14 cellular contexts compared by ENCODE assay signal in the genomic region with DNA sequence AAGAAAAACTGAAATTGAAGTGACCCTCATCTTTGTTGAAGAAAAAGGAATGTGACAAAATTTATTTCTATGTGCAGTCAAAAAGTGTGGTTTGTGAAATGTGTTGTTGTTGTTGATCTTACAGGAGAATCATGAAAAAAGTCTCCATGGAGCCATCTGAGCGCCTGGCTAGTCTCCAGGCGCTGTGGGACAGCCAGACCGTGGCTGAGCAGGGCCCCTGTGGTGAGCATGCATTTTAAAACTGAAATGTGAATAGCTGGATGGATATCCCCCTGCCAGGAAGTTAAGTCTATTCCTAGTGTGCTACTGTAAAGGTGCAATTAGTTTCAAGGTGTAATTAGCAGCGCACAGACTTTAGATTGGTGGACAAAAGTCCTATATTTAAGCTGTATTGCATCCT.
DNase-seq lines count a peak whose midpoint lies in the region; ATAC-seq and TF ChIP-seq lines count a peak whose summit lies in the region.
"Had no signal": no experiment of that assay in that cellular context is flagged by ENCODE, and none has a peak within 500 bp of the region (broad histone marks: within the 10 kb centered on the region; RNA-seq: fewer than 3 reads in every experiment).

No MANE protein-coding gene starts in this region.

- H3K27me3 Mint-ChIP-seq in dendritic cell treated with granulocyte-macrophage colony-stimulating factor and Interleukin-4, amounts not matched to agents 40 ng/mL and 50 ng/mL, for 4 days = no peaks in the 10 kb centered on the region
- H3K27me3 Mint-ChIP-seq in Caco-2 (ENCODE audit: insufficient read depth, unreplicated experiment) = no peaks in the 10 kb centered on the region

- ATAC-seq in left ventricle myocardium superior = no peak
- ATAC-seq: right lobe of liver had no signal

- WGBS in thyroid gland, 2 donors = 66 to 69% methylated on average over 4 of the region's 4 CpGs

- H3K36me3 ChIP-seq in right atrium auricular region (no peaks in the 10 kb centered on the region), thyroid gland (no peaks in the 10 kb centered on the region), Caco-2 (ENCODE audit: control insufficient read depth, insufficient read depth, low read length) (no peaks in the 10 kb centered on the region)
- H3K36me3 ChIP-seq: adrenal gland, right lobe of liver had no signal

- H3K4me3 ChIP-seq in right atrium auricular region = no peak overlapping the region
- H3K4me3 ChIP-seq in thyroid gland (replicated peaks in 1 of 3) = no peak overlapping the region
- H3K4me3 ChIP-seq in Caco-2 (ENCODE audit: low read depth, low read length) = no peak overlapping the region
- H3K4me3 ChIP-seq: adrenal gland, right lobe of liver, tibial artery had no signal

- H3K27me3 ChIP-seq in right atrium auricular region = no peaks in the 10 kb centered on the region
- no peaks in the 10 kb centered on the region for H3K27me3 ChIP-seq in thyroid gland
- H3K27me3 ChIP-seq in Caco-2 (replicated peaks; ENCODE audit: control insufficient read depth, insufficient read depth, low read length) = no peaks in the 10 kb centered on the region
- H3K27me3 ChIP-seq: adrenal gland, right lobe of liver, tibial artery had no signal

- H3K36me3 Mint-ChIP-seq in dendritic cell treated with granulocyte-macrophage colony-stimulating factor and Interleukin-4, amounts not matched to agents 40 ng/mL and 50 ng/mL, for 4 days (ENCODE audit: low read depth) = peaks cover 73% of the 10 kb centered on the region
- H3K36me3 Mint-ChIP-seq in Caco-2 (ENCODE audit: insufficient read depth, unreplicated experiment) = no peaks in the 10 kb centered on the region

- H3K4me3 Mint-ChIP-seq in dendritic cell treated with granulocyte-macrophage colony-stimulating factor and Interleukin-4, amounts not matched to agents 40 ng/mL and 50 ng/mL, for 4 days = peak overlapping the region; percentile 79
- no peak overlapping the region for H3K4me3 Mint-ChIP-seq in Caco-2 (ENCODE audit: unreplicated experiment)

- intact Hi-C loops in left ventricle myocardium superior (cut with micrococcal nuclease) (no loop called here), thyroid gland (cut with DNase I) (no loop called here), Caco-2 (cut with micrococcal nuclease; ENCODE audit: unreplicated experiment) (no loop called here)
- intact Hi-C loops in dendritic cell treated with granulocyte-macrophage colony-stimulating factor and Interleukin-4, amounts not matched to agents 40 ng/mL and 50 ng/mL, for 4 days (cut with micrococcal nuclease) = no loop called here

- TF ChIP-seq POLR2A in thyroid gland (IDR thresholded peaks at IDR 0.05) = no peak

- H3K4me1 ChIP-seq in right atrium auricular region = no peaks in the 10 kb centered on the region
- H3K4me1 ChIP-seq in thyroid gland = no peaks in the 10 kb centered on the region
- H3K4me1 ChIP-seq in Caco-2 = 0 out of 2 replicates have a peak, but pooled peaks cover 5% of the 10 kb centered on the region
- H3K4me1 ChIP-seq: adrenal gland, right lobe of liver had no signal

- H3K27ac ChIP-seq in right atrium auricular region = no peak overlapping the region
- no peak overlapping the region for H3K27ac ChIP-seq in thyroid gland
- H3K27ac ChIP-seq: adrenal gland, right lobe of liver, tibial artery had no signal

- POLR2A ChIA-PET in Caco-2 (lab: Charles Lee) = no interaction called here

- no peak for TF ChIP-seq CTCF in right atrium auricular region (IDR thresholded peaks at IDR 0.05)
- no peak for TF ChIP-seq CTCF in thyroid gland (IDR thresholded peaks at IDR 0.05)
- no peak for TF ChIP-seq CTCF in Caco-2 (IDR thresholded peaks at IDR 0.05; ENCODE audit: insufficient read depth in 1 of 2, low read depth in 1 of 2, low read length in 1 of 2, severe bottlenecking in 1 of 2, unreplicated experiment in 1 of 2)

- peak overlapping the region; percentile 58 for H3K27ac Mint-ChIP-seq in dendritic cell treated with granulocyte-macrophage colony-stimulating factor and Interleukin-4, amounts not matched to agents 40 ng/mL and 50 ng/mL, for 4 days
- H3K27ac Mint-ChIP-seq in Caco-2 (ENCODE audit: unreplicated experiment) = no peak overlapping the region

- H3K9me3 ChIP-seq in right atrium auricular region (peaks cover 0 to 5% of the 10 kb centered on the region in 2 donors), thyroid gland (no peaks in the 10 kb centered on the region), Caco-2 (no peaks in the 10 kb centered on the region)
- H3K9me3 ChIP-seq: adrenal gland, right lobe of liver had no signal

- peaks cover 20% of the 10 kb centered on the region for H3K9me3 Mint-ChIP-seq in dendritic cell treated with granulocyte-macrophage colony-stimulating factor and Interleukin-4, amounts not matched to agents 40 ng/mL and 50 ng/mL, for 4 days
- peaks cover 7% of the 10 kb centered on the region for H3K9me3 Mint-ChIP-seq in Caco-2 (ENCODE audit: unreplicated experiment)

- peak; percentile 29 for DNase-seq in left ventricle myocardium superior
- no peak for DNase-seq in right atrium auricular region (ENCODE audit: low spot score)
- DNase-seq in NCI-H345 (lab: John Stamatoyannopoulos, UW) = peak; percentile 87
- DNase-seq in thyroid gland = peak; percentile 18 to 42
- DNase-seq in T-helper 2 cell = no peak
- no peak for DNase-seq in 8988T
- DNase-seq in Caco-2 = no peak
- DNase-seq: ACHN; activated CD8-positive, alpha-beta memory T cell treated with anti-CD3 and anti-CD28 coated beads, Interleukin-2, amount 50 U/mL, for 4 hours; adrenal gland; NCI-H1436; right lobe of liver; tibial artery had no signal

- H3K4me1 Mint-ChIP-seq in dendritic cell treated with granulocyte-macrophage colony-stimulating factor and Interleukin-4, amounts not matched to agents 40 ng/mL and 50 ng/mL, for 4 days (ENCODE audit: low read depth) = peaks cover 48% of the 10 kb centered on the region
- H3K4me1 Mint-ChIP-seq in Caco-2 (ENCODE audit: low read depth, unreplicated experiment) = no peaks in the 10 kb centered on the region

- CTCF ChIA-PET in Caco-2 (lab: Charles Lee) = no interaction called here

- no TSS peak for BruUV-seq in Caco-2 (replicated peaks; lab: Mats Ljungman, UMichigan)

Comparison
In these comparisons a context has a peak if more than half of its experiments do, and no peak if none do; other contexts are left out.
1. DNase-seq: peak in left ventricle myocardium superior (single experiment), NCI-H345 (single experiment) and thyroid gland (2 of 2); none in right atrium auricular region (single experiment), T-helper 2 cell (0 of 5), 8988T (single experiment) and Caco-2 (0 of 2).